Comparison of ENCODE assay signal across 8 cellular contexts in the genomic region with DNA sequence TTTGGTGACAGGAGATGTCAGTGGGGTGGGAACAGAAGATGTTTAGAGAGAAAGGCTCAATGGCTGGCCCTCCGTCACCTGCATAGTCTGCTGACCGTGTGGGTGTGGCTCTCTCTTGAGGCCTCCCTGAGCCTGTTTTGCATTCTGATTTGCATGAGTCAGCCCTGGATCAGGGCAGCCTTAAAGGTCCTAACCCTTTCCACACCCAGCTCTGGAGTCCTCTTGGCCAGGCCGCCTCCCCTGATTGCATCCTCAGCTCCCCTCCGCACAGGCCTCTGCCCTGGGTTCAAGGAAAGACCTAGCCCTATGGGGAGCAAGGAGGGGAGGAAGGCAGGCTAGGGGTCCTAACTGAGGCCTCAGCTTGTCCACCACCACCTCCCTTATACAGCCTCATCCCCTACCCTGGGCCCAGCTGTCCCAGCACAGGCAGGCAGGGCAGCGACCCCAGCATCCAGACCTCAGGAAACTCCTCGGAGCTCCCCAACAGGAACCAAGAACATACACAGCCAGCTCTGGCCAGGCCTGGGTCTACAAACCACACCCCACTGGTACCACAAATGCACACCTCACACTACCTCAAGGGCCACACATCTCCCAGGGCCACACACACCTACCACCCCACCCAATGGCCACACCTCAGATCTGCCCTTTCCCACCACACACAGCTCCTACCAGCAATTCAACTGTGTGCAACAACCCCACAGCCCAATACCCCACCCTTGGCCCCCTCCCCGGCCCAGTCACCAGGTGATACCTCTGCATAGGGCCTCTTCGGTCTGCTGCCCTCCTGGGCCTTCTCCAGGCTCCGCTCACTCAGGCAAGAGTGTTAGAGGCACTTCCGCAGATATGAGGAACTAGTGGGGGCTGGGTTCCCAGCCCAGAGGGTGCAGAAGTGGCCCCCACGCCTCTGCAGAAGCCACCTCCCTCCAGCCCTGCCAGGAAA. TPM values are rescaled to one million over a fixed set of nuclear protein-coding genes. Genes with fewer than 3 reads are reported as not detected.
A peak's percentile ranks its signal among the peaks of the same experiment; 100 is the strongest.
DNase-seq lines count a peak whose midpoint lies in the region; ATAC-seq and TF ChIP-seq lines count a peak whose summit lies in the region.

No MANE protein-coding gene starts in this region.

- H3K4me3 ChIP-seq in esophagus squamous epithelium (peak overlapping the region in 3 of 4 donors; percentile 1 to 45 (median 18)), gastrocnemius medialis (peak overlapping the region in 1 of 4 donors; percentile 20)

- intact Hi-C loops in CD14-positive monocyte (cut with micrococcal nuclease) (loop anchor here (2.0 to 5.0 kb wide), 3 partner anchors 54 to 76 kb away; a partner anchor contains a TSS), esophagus squamous epithelium (cut with DNase I) (no loop called here), gastrocnemius medialis (cut with DNase I; ENCODE audit: low total_unique reads) (no loop called here)

- DNase-seq in CD14-positive monocyte (ENCODE audit: low spot score) (peak; percentile 95), GM20000 (ENCODE audit: low spot score) (peak; percentile 68), NOMO-1 treated with DMSO at 0.1 percent for 48 hours (lab: John Stamatoyannopoulos, UW; ENCODE audit: unreplicated experiment) (peak; percentile 75), esophagus squamous epithelium (lab: John Stamatoyannopoulos, UW) (peak; percentile 42), gastrocnemius medialis (peak in 1 of 2 donors; percentile 52), activated gamma-delta T cell treated with Interleukin-2 at 50 U/mL for 16 hours (no peak), superior temporal gyrus (ENCODE audit: extremely low spot score) (no peak)

- H3K27me3 ChIP-seq in esophagus squamous epithelium (no peaks in the 10 kb centered on the region), gastrocnemius medialis (no peaks in the 10 kb centered on the region)

- peaks cover 0 to 4% (median 0%) of the 10 kb centered on the region in 7 donors for H3K9me3 Mint-ChIP-seq in CD14-positive monocyte

- H3K9me3 ChIP-seq in esophagus squamous epithelium: no peaks in the 10 kb centered on the region
- no peaks in the 10 kb centered on the region for H3K9me3 ChIP-seq in gastrocnemius medialis

- peak overlapping the region; percentile 97 to 99 for H3K4me3 Mint-ChIP-seq in CD14-positive monocyte

- TF ChIP-seq CTCF in CD14-positive monocyte (IDR thresholded peaks at IDR 0.05): no peak
- TF ChIP-seq CTCF in GM20000 (IDR thresholded peaks at IDR 0.05; ENCODE audit: extremely low read depth, missing control alignments): no peak
- TF ChIP-seq CTCF in esophagus squamous epithelium (IDR thresholded peaks at IDR 0.05): no peak
- TF ChIP-seq CTCF in gastrocnemius medialis (IDR thresholded peaks at IDR 0.05 in 4 of 5, conservative IDR thresholded peaks at IDR 0.05 in 1 of 5): no peak

- peaks cover 37 to 80% (median 51%) of the 10 kb centered on the region in 3 donors for H3K4me1 ChIP-seq in esophagus squamous epithelium
- H3K4me1 ChIP-seq in gastrocnemius medialis: peaks cover 0 to 7% of the 10 kb centered on the region in 2 donors

- TF ChIP-seq POLR2A in esophagus squamous epithelium (IDR thresholded peaks at IDR 0.05) (peak in 1 of 4 donors; percentile 42), gastrocnemius medialis (IDR thresholded peaks at IDR 0.05) (no peak)

- H3K27ac ChIP-seq in esophagus squamous epithelium (peak overlapping the region; percentile 57 to 86 (median 70)), gastrocnemius medialis (peak overlapping the region; percentile 18 to 50 (median 42))

- no peaks in the 10 kb centered on the region for H3K36me3 ChIP-seq in esophagus squamous epithelium
- H3K36me3 ChIP-seq in gastrocnemius medialis: no peaks in the 10 kb centered on the region

- peak overlapping the region; percentile 100 for H3K27ac Mint-ChIP-seq in CD14-positive monocyte

- in situ Hi-C loops in gastrocnemius medialis (cut with MboI; ENCODE audit: low sequenced_read_pairs in 4 of 4): no loop called here

- ATAC-seq in gastrocnemius medialis: peak in 1 of 2 donors; percentile 20
- ATAC-seq in HG03097 (IDR thresholded peaks at IDR 0.05; ENCODE audit: low FRiP score, unreplicated experiment): no peak

- H3K27me3 Mint-ChIP-seq in CD14-positive monocyte (ENCODE audit: low read depth in 3 of 3): peaks cover 0 to 4% (median 2%) of the 10 kb centered on the region in 3 donors

- H3K4me1 Mint-ChIP-seq in CD14-positive monocyte: peaks cover 91% of the 10 kb centered on the region

- 68 to 81% methylated on average over 2 to 4 of the region's 11 CpGs for WGBS in esophagus squamous epithelium, 2 donors

- H3K36me3 Mint-ChIP-seq in CD14-positive monocyte: peaks cover 26 to 41% of the 10 kb centered on the region in 2 donors

RNA-seq across cellular contexts. Expression of a gene that starts 13.7 kb away (rescaled TPM):
- 10 to 100 TPM; 48.7 to 79.0 TPM for polyA plus RNA-seq in CD14-positive monocyte
- total RNA-seq in esophagus squamous epithelium (100 to 1,000 TPM in 1 of 4 donors, 10 to 100 TPM in 3; 37.8 to 114 (median 70.6) TPM), gastrocnemius medialis (10 to 100 TPM; 18.3 to 52.0 (median 26.0) TPM)

RNA-seq across cellular contexts. Expression of a gene that starts 55.4 kb away (rescaled TPM):
- polyA plus RNA-seq in CD14-positive monocyte: 10 to 100 TPM; 13.6 to 15.4 TPM
- total RNA-seq in esophagus squamous epithelium: 10 to 100 TPM; 42.2 to 83.1 (median 49.4) TPM
- 100 to 1,000 TPM in 1 of 4 donors, 10 to 100 TPM in 3; 39.1 to 103 (median 71.1) TPM for total RNA-seq in gastrocnemius medialis

Comparison
In these comparisons a context has a peak if more than half of its experiments do, and no peak if none do; other contexts are left out.
1. DNase-seq: peak in CD14-positive monocyte (single experiment), GM20000 (single experiment), NOMO-1 treated with DMSO at 0.1 percent for 48 hours (single experiment) and esophagus squamous epithelium (single experiment); none in activated gamma-delta T cell treated with Interleukin-2 at 50 U/mL for 16 hours (single experiment) and superior temporal gyrus (single experiment).
2. intact Hi-C loops: an anchor here in CD14-positive monocyte (2.0 to 5.0 kb wide); none called in esophagus squamous epithelium and gastrocnemius medialis.